Comparison of ENCODE assay signal across 1 cellular context in genomic region chr5:40985501-40985900, GRCh38.
TF ChIP-seq lines count a peak whose summit lies in the region.

No MANE protein-coding gene starts in this region.

TF ChIP-seq in IMR-90, 13 proteins besides CTCF, POLR2A, EP300 and RAD21 (continued from another document):
- TF ChIP-seq CHD1 (IDR thresholded peaks at IDR 0.05; ENCODE audit: low read depth, low read length) (no peak), MAZ (IDR thresholded peaks at IDR 0.05; ENCODE audit: borderline replicate concordance, low read depth, low read length) (no peak), MXI1 (IDR thresholded peaks at IDR 0.05; ENCODE audit: borderline replicate concordance, low read depth, low read length) (no peak)
